Comparison of ENCODE assay signal across 8 cellular contexts in the genomic region with DNA sequence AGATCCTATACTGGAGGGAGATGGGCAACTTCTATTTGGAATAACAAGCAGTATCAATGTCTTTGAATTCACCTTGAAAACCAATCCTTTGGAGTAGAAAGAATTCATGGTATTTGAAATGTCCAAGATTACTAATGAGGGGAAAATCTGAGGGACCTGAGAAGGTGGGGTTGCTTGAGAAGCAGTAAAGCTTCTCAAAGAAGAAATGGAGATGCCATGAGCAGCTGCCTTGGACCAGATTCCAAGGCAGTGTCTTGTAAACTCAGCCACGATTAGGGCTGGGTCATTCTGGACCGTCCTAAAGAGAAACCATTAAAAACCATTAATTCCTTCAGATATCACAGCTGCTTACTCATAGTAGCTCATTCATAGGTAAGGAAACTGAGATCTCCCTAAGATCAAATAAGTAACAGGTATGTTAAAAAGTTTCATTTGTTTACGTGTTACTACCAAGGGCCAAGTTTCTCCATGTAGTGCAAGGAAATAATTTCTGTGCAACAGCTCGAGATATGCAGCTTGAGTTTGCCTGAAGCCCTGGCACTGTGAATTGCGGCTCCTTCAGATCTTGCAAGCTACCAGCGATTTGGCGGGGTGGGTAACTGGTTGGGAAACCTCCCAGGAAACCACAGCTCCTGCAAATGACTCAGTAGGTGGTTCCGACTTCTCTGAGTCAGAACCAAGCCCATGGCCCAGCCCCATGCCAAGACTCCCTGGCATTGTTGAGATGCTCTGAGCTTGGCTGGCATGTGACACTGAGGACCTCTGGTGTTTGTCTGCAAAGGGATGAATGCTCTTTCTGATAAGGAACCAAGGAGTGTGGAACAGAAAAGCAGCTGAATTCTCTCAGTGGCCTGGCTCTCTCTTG.
DNase-seq lines count a peak whose midpoint lies in the region; ATAC-seq lines count a peak whose summit lies in the region.

No MANE protein-coding gene starts in this region.

- peak overlapping the region; percentile 72 for H3K27ac ChIP-seq in epithelial cell of prostate

- no peak for ATAC-seq in HG03097 (IDR thresholded peaks at IDR 0.05; ENCODE audit: low FRiP score, unreplicated experiment)

- DNase-seq in HK-2 (ENCODE audit: unreplicated experiment) (peak; percentile 1), epithelial cell of prostate (ENCODE audit: low read depth, low spot score) (peak; percentile 91), NCI-H2227 (lab: John Stamatoyannopoulos, UW; ENCODE audit: unreplicated experiment) (no peak), D341Med (ENCODE audit: low spot score) (no peak), NCI-H146 (lab: John Stamatoyannopoulos, UW) (no peak)
- peak; percentile 64 to 71 for DNase-seq in activated CD4-positive, alpha-beta T cell treated with anti-CD3 and anti-CD28 coated beads, Interleukin-2, amount 50 U/mL, for 4 hours
- peak; percentile 33 to 36 for DNase-seq in stimulated activated CD4-positive, alpha-beta T cell treated with anti-CD3 and anti-CD28 coated beads, Interleukin-15, amount 100 ng/mL, for 1 hour (ENCODE audit: low read depth in 1 of 2, low spot score in 1 of 2)

Comparison
In these comparisons a context has a peak if more than half of its experiments do, and no peak if none do; other contexts are left out.
1. DNase-seq: peak in HK-2 (single experiment), activated CD4-positive, alpha-beta T cell treated with anti-CD3 and anti-CD28 coated beads, Interleukin-2, amount 50 U/mL, for 4 hours (2 of 2), epithelial cell of prostate (single experiment) and stimulated activated CD4-positive, alpha-beta T cell treated with anti-CD3 and anti-CD28 coated beads, Interleukin-15, amount 100 ng/mL, for 1 hour (2 of 2); none in NCI-H2227 (single experiment), D341Med (single experiment) and NCI-H146 (single experiment).